In genomic region chr15:72339777-72340177, GRCh38 we compare ENCODE assay signal across 9 cellular contexts. TPM values are rescaled to one million over a fixed set of nuclear protein-coding genes. Genes with fewer than 3 reads are reported as not detected.
DNase-seq lines count a peak whose midpoint lies in the region; ATAC-seq lines count a peak whose summit lies in the region.
"Had no signal": no experiment of that assay in that cellular context is flagged by ENCODE, and none has a peak within 500 bp of the region (broad histone marks: within the 10 kb centered on the region; RNA-seq: fewer than 3 reads in every experiment).

No MANE protein-coding gene starts in this region.

- ATAC-seq in GM19023 (IDR thresholded peaks at IDR 0.05; ENCODE audit: unreplicated experiment) (no peak), HG03457 (IDR thresholded peaks at IDR 0.05; ENCODE audit: unreplicated experiment) (no peak), HG02759 (IDR thresholded peaks at IDR 0.05; ENCODE audit: unreplicated experiment) (no peak)

- in situ Hi-C loops in ACHN (cut with HindIII; ENCODE audit: low pct_ligation_motif_present, low pct_unique_long_range_greater_than_20kb, low sequenced_read_pairs): no loop called here

- DNase-seq in DMS53 treated with DMSO at 0.1 percent for 48 hours (lab: John Stamatoyannopoulos, UW; ENCODE audit: unreplicated experiment) (peak; percentile 80), NCI-H226 (peak; percentile 85), dermis microvascular lymphatic vessel endothelial cell (ENCODE audit: low read depth in 2 of 2) (peak; percentile 71 to 81), non-pigmented ciliary epithelial cell (ENCODE audit: low read depth) (peak; percentile 73), ACHN (no peak)
- DNase-seq: RPMI8226 had no signal

RNA-seq across cellular contexts. Expression of gene CELF6, which starts 19.8 kb away (rescaled TPM):
- total RNA-seq in dermis microvascular lymphatic vessel endothelial cell: 0.13 TPM in 1 of 2 replicates, not detected in the other

RNA-seq across cellular contexts. Expression of gene HEXA, which starts 36.0 kb away (rescaled TPM):
- total RNA-seq in dermis microvascular lymphatic vessel endothelial cell: 61.4 and 136 TPM in 2 replicates

RNA-seq across cellular contexts. Expression of gene TMEM202, which starts 58.3 kb away (rescaled TPM):
- not detected in 2 replicates for total RNA-seq in dermis microvascular lymphatic vessel endothelial cell
